ENCODE assay signal across 1 cellular context in genomic region chr9:101380295-101380694, GRCh38.
TF ChIP-seq lines count a peak whose summit lies in the region.

No MANE protein-coding gene starts in this region.

TF ChIP-seq in K562, 482 proteins besides CTCF, POLR2A, EP300 and RAD21:
- TF ChIP-seq NR4A1 (CRISPR knock-in tag; IDR thresholded peaks at IDR 0.05) (no peak), NR4A1 (tag; IDR thresholded peaks at IDR 0.05) (no peak), RBM34 (IDR thresholded peaks at IDR 0.05; ENCODE audit: borderline replicate concordance, insufficient read depth, low read length) (no peak)
